In the genomic region with DNA sequence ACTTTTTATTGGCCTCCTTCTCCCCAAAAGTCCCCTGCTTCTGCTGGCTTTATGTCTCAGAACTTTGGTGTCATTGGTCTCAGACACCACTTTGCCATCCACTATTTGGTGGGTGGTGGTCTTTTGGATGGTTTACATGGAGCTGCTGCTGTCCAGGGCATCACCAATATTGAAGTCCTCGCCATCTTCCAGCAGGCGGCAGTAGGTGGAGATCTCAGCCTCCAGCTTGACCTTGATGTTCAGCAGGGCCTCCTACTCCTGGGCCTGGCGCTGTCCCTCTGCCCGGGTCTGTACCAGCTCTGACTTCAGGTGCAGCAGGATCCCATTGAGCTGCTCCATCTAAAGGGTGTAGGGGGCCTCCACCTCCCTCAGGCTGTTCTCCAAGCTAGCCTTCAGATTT, we compare ENCODE assay signal across 22 cellular contexts.
A peak's percentile ranks its signal among the peaks of the same experiment; 100 is the strongest.
DNase-seq lines count a peak whose midpoint lies in the region; TF ChIP-seq lines count a peak whose summit lies in the region.
"Had no signal": no experiment of that assay in that cellular context is flagged by ENCODE, and none has a peak within 500 bp of the region (broad histone marks: within the 10 kb centered on the region; RNA-seq: fewer than 3 reads in every experiment).

No MANE protein-coding gene starts in this region.

- no peaks in the 10 kb centered on the region for H3K27me3 ChIP-seq in brain microvascular endothelial cell (replicated peaks)
- H3K27me3 ChIP-seq: BLaER1 treated with 17β-estradiol and CSF1 and Interleukin-3, amounts not matched to agents 10 nM and 100 nM; SJCRH30 had no signal

- H3K27ac ChIP-seq in 22Rv1 (no peak overlapping the region), brain microvascular endothelial cell (no peak overlapping the region), coronary artery (no peak overlapping the region)
- H3K27ac ChIP-seq: BLaER1 treated with 17β-estradiol and CSF1 and Interleukin-3, amounts not matched to agents 10 nM and 100 nM; SJCRH30 had no signal

- no peaks in the 10 kb centered on the region for H3K36me3 ChIP-seq in brain microvascular endothelial cell (replicated peaks)
- H3K36me3 ChIP-seq: BLaER1 treated with 17β-estradiol and CSF1 and Interleukin-3, amounts not matched to agents 10 nM and 100 nM; SJCRH30 had no signal

- in situ Hi-C loops in brain microvascular endothelial cell (cut with HindIII; ENCODE audit: low pct_ligation_motif_present, low sequenced_read_pairs): no loop called here

- DNase-seq in GM12865 (ENCODE audit: low read depth) (no peak), OCI-M1 (lab: John Stamatoyannopoulos, UW) (peak; percentile 26), brain microvascular endothelial cell (no peak), epidermal melanocyte (ENCODE audit: insufficient read length, low spot score) (no peak), coronary artery (ENCODE audit: low spot score) (no peak), NCI-H1694 (lab: John Stamatoyannopoulos, UW) (no peak)
- DNase-seq in activated T-cell treated with anti-CD3 and anti-CD28 coated beads, Interleukin-2, amount 50 U/mL, for 1 hour: no peak
- DNase-seq: CD8-positive, alpha-beta memory T cell; DMS79; IMR-90; Kasumi-1; NCI-H1105 treated with DMSO at 0.1 percent for 48 hours; NCI-H1694 treated with DMSO at 0.1 percent for 48 hours; NCI-H2107; NCI-H510A treated with DMSO at 0.1 percent for 48 hours; NCI-H82; SJCRH30; SW 1271; T-helper 2 cell had no signal

- H3K4me3 ChIP-seq in GM12865 (ENCODE audit: low read depth, low read length) (no peak overlapping the region), brain microvascular endothelial cell (ENCODE audit: low read depth, low read length) (no peak overlapping the region), coronary artery (no peak overlapping the region)
- H3K4me3 ChIP-seq: BLaER1 treated with 17β-estradiol and CSF1 and Interleukin-3, amounts not matched to agents 10 nM and 100 nM; GM12878; SJCRH30 had no signal

- TF ChIP-seq CTCF in 22Rv1 (IDR thresholded peaks at IDR 0.05) (peak; percentile 20; the same call in 1 of the 2 replicates), GM12865 (IDR thresholded peaks at IDR 0.05; ENCODE audit: insufficient read depth, low read depth, low read length, missing control alignments) (peak; percentile 5), brain microvascular endothelial cell (IDR thresholded peaks at IDR 0.05; ENCODE audit: low read depth, low read length, missing control alignments) (peak; percentile 11), coronary artery (IDR thresholded peaks at IDR 0.05) (no peak)
